Comparison of ENCODE assay signal across 3 cellular contexts in the genomic region with DNA sequence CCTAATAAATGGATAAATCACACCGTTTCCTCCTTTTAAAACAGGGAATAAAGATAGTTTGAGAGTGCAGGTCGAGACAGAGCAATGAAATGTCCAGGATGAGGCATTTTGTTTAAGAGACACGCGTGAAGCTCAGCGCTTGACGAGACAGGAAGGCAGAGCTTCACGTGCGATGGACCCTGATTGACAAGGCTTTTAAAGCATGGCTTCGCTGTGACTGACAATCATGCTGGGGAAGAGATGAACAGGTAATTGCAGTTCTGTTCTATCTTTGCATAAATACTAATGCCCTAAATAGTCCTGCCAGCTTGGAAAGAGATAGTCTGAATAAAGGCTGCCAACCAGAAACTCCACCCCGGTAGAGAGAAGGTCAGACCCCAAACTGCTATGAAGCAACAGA.
"Had no signal": no experiment of that assay in that cellular context is flagged by ENCODE, and none has a peak within 500 bp of the region (broad histone marks: within the 10 kb centered on the region; RNA-seq: fewer than 3 reads in every experiment).

No MANE protein-coding gene starts in this region.

- H3K4me3 ChIP-seq: GM12878 had no signal

- ATAC-seq: GM12878 had no signal

- DNase-seq: GDM1, GF-D8 had no signal
